1 cellular context compared by ENCODE assay signal in genomic region chr1:101526813-101527212, GRCh38.
TF ChIP-seq lines count a peak whose summit lies in the region.

No MANE protein-coding gene starts in this region.

TF ChIP-seq in GM12878, 131 proteins besides CTCF, POLR2A, EP300 and RAD21 (continued from another document):
- TF ChIP-seq ZBTB40 (IDR thresholded peaks at IDR 0.05; ENCODE audit: borderline replicate concordance) = no peak
- no peak for TF ChIP-seq MYC (IDR thresholded peaks at IDR 0.05; ENCODE audit: insufficient read depth, insufficient read length, insufficient replicate concordance, low read length, severe bottlenecking)
- no peak for TF ChIP-seq FOS (IDR thresholded peaks at IDR 0.05; ENCODE audit: borderline replicate concordance, extremely low read depth, insufficient read length)
- no peak for TF ChIP-seq KDM1A (IDR thresholded peaks at IDR 0.05; ENCODE audit: borderline replicate concordance)
- no peak for TF ChIP-seq SUZ12 (IDR thresholded peaks at IDR 0.05; ENCODE audit: unreplicated experiment)
- no peak for TF ChIP-seq PAX5 (IDR thresholded peaks at IDR 0.05; ENCODE audit: borderline replicate concordance, low read depth, low read length)
- no peak for TF ChIP-seq NBN (IDR thresholded peaks at IDR 0.05)
- no peak for TF ChIP-seq REST (IDR thresholded peaks at IDR 0.05; ENCODE audit: low read depth, low read length)
- no peak for TF ChIP-seq TBL1XR1 (IDR thresholded peaks at IDR 0.05; ENCODE audit: low read depth, low read length)
- TF ChIP-seq RAD51 (IDR thresholded peaks at IDR 0.05) = peak; percentile 85
- TF ChIP-seq ETV6 (conservative IDR thresholded peaks at IDR 0.05 in 1 of 2, IDR thresholded peaks at IDR 0.05 in 1 of 2; ENCODE audit: borderline replicate concordance in 1 of 2, low read depth in 1 of 2) = no peak
- TF ChIP-seq, protein P1, sequence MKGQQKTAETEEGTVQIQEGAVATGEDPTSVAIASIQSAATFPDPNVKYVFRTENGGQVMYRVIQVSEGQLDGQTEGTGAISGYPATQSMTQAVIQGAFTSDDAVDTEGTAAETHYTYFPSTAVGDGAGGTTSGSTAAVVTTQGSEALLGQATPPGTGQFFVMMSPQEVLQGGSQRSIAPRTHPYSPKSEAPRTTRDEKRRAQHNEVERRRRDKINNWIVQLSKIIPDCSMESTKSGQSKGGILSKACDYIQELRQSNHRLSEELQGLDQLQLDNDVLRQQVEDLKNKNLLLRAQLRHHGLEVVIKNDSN (IDR thresholded peaks at IDR 0.05; ENCODE audit: borderline replicate concordance, extremely low read length, insufficient read depth, low read depth, low read length) = peak; percentile 13
